In genomic region chr3:38003371-38003816, GRCh38 we compare ENCODE assay signal across 1 cellular context.
TF ChIP-seq lines count a peak whose summit lies in the region.

No MANE protein-coding gene starts in this region.

TF ChIP-seq in HepG2, 621 proteins besides CTCF, POLR2A, EP300 and RAD21 (continued from another document and continues in another):
- TF ChIP-seq REPIN1 (CRISPR knock-in tag; IDR thresholded peaks at IDR 0.05; ENCODE audit: borderline replicate concordance, low read depth) (no peak), FOXJ3 (CRISPR knock-in tag; IDR thresholded peaks at IDR 0.05; ENCODE audit: borderline replicate concordance) (no peak), SALL2 (CRISPR knock-in tag; IDR thresholded peaks at IDR 0.05) (peak; percentile 37; the same call in 1 of the 2 replicates), ZUFSP (CRISPR knock-in tag; IDR thresholded peaks at IDR 0.05; ENCODE audit: borderline replicate concordance) (no peak), ZNF136 (CRISPR knock-in tag; IDR thresholded peaks at IDR 0.05; ENCODE audit: low read depth) (no peak), AKNA (CRISPR knock-in tag; IDR thresholded peaks at IDR 0.05; ENCODE audit: borderline replicate concordance) (no peak), ZBTB43 (CRISPR knock-in tag; conservative IDR thresholded peaks at IDR 0.05) (no peak), ZNF746 (CRISPR knock-in tag; IDR thresholded peaks at IDR 0.05) (no peak), ZNF562 (CRISPR knock-in tag; IDR thresholded peaks at IDR 0.05; ENCODE audit: borderline replicate concordance) (no peak), NFE2L1 (CRISPR knock-in tag; IDR thresholded peaks at IDR 0.05; ENCODE audit: borderline replicate concordance) (no peak), ZGPAT (CRISPR knock-in tag; IDR thresholded peaks at IDR 0.05) (no peak), STAG1 (CRISPR knock-in tag; IDR thresholded peaks at IDR 0.05) (peak; percentile 83), THAP9 (CRISPR knock-in tag; IDR thresholded peaks at IDR 0.05; ENCODE audit: borderline replicate concordance) (peak; percentile 52; the same call in 1 of the 2 replicates), ZNF264 (CRISPR knock-in tag; IDR thresholded peaks at IDR 0.05) (no peak), TSC22D2 (CRISPR knock-in tag; IDR thresholded peaks at IDR 0.05; ENCODE audit: borderline replicate concordance) (0 out of 2 replicates have a peak, but pooled peaks have one; percentile 8), IKZF4 (CRISPR knock-in tag; IDR thresholded peaks at IDR 0.05; ENCODE audit: borderline replicate concordance, low read depth, not compliant biosample characterization) (no peak), CENPX (CRISPR knock-in tag; IDR thresholded peaks at IDR 0.05) (no peak), ZNF124 (CRISPR knock-in tag; IDR thresholded peaks at IDR 0.05) (no peak), PLRG1 (conservative IDR thresholded peaks at IDR 0.05) (no peak), NFAT5 (CRISPR knock-in tag; IDR thresholded peaks at IDR 0.05) (no peak), ZIK1 (CRISPR knock-in tag; IDR thresholded peaks at IDR 0.05; ENCODE audit: borderline replicate concordance, low read depth) (no peak), CBX1 (IDR thresholded peaks at IDR 0.05; ENCODE audit: low read depth) (no peak), PBX2 (CRISPR knock-in tag; IDR thresholded peaks at IDR 0.05) (no peak), ATF4 (CRISPR knock-in tag; IDR thresholded peaks at IDR 0.05) (no peak), ISX (CRISPR knock-in tag; conservative IDR thresholded peaks at IDR 0.05) (no peak), NFIC (IDR thresholded peaks at IDR 0.05; ENCODE audit: low read length) (no peak), ZBTB3 (CRISPR knock-in tag; IDR thresholded peaks at IDR 0.05; ENCODE audit: borderline replicate concordance, low read depth) (no peak), ZNF276 (CRISPR knock-in tag; IDR thresholded peaks at IDR 0.05; ENCODE audit: low read depth) (no peak), ZNF230 (CRISPR knock-in tag; IDR thresholded peaks at IDR 0.05) (no peak), ZNF619 (CRISPR knock-in tag; IDR thresholded peaks at IDR 0.05) (0 out of 2 replicates have a peak, but pooled peaks have one; percentile 34), ZNF782 (CRISPR knock-in tag; IDR thresholded peaks at IDR 0.05; ENCODE audit: borderline replicate concordance) (no peak), TEF (CRISPR knock-in tag; IDR thresholded peaks at IDR 0.05) (no peak), PHF5A (CRISPR knock-in tag; IDR thresholded peaks at IDR 0.05; ENCODE audit: low read depth, unreplicated experiment) (no peak)
